In the genomic region with DNA sequence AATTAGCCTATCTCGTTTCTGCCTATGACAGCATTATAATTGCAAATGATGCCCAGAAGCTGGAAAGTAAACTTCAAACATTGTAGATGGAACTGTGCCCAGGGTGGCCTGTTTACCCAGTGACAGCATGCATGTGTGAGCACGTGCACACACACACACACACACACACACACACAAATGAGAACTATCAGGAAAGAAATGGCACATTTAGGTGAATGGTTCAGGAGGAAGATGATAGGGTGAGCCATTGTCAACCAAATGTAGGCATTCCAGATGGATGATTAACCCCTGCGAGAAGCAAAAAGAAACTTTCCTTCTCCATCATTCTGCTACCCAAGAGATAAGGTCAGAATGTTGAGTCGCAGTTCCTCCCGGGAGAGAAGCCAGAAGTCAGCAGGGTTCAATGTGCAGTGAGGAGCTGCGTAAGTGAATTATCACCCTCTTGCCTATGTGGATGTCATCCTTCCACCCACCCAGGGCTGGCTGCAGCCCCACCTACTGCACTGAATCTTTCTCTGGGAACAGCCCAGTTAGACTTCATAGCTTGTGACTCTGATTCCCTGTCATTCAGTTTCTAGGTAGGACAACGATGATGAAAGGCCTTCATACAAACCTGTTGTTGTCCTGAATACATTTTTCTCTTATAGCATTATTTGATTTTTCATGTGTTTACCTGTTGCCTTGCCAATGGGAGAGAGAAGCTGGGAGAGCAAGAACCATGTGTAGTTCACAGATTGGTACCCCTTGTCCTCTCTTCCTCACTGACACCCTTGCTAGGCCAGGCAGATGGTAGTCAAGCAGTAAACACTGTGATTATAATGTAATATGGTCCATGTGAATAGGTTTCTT, we compare ENCODE assay signal across 1 cellular context.
TF ChIP-seq lines count a peak whose summit lies in the region.

No MANE protein-coding gene starts in this region.

TF ChIP-seq in HepG2, 621 proteins besides CTCF, POLR2A, EP300 and RAD21 (continued from another document and continues in another):
- TF ChIP-seq SRF (IDR thresholded peaks at IDR 0.05; ENCODE audit: low read depth, low read length) (no peak), ATRX (CRISPR knock-in tag; IDR thresholded peaks at IDR 0.05; ENCODE audit: borderline replicate concordance) (no peak), SNAI1 (CRISPR knock-in tag; IDR thresholded peaks at IDR 0.05; ENCODE audit: borderline replicate concordance) (no peak), TCF12 (IDR thresholded peaks at IDR 0.05) (no peak), TCF12 (CRISPR knock-in tag; IDR thresholded peaks at IDR 0.05) (0 out of 2 replicates have a peak, but pooled peaks have one; percentile 31), CHCHD3 (CRISPR knock-in tag; IDR thresholded peaks at IDR 0.05) (no peak), NCOR1 (IDR thresholded peaks at IDR 0.05; ENCODE audit: borderline replicate concordance, low read length) (peak; percentile 66; the same call in 1 of the 2 replicates), HIC2 (CRISPR knock-in tag; IDR thresholded peaks at IDR 0.05; ENCODE audit: low read depth) (peak; percentile 83), ZNF3 (CRISPR knock-in tag; IDR thresholded peaks at IDR 0.05) (no peak), ZNF777 (CRISPR knock-in tag; IDR thresholded peaks at IDR 0.05) (no peak), SP5 (CRISPR knock-in tag; IDR thresholded peaks at IDR 0.05; ENCODE audit: borderline replicate concordance, low read depth) (no peak; the same call in 1 of the 2 replicates), ZBTB7B (CRISPR knock-in tag; IDR thresholded peaks at IDR 0.05) (peak; percentile 44; the same call in 1 of the 2 replicates), ZNF30 (CRISPR knock-in tag; IDR thresholded peaks at IDR 0.05) (no peak), ZFX (CRISPR knock-in tag; IDR thresholded peaks at IDR 0.05; ENCODE audit: low read depth) (0 out of 2 replicates have a peak, but pooled peaks have one; percentile 34), YY1 (IDR thresholded peaks at IDR 0.05; ENCODE audit: insufficient read depth, insufficient replicate concordance, low read depth, low read length) (no peak), E2F5 (CRISPR knock-in tag; conservative IDR thresholded peaks at IDR 0.05) (no peak), HNF4G (IDR thresholded peaks at IDR 0.05; ENCODE audit: borderline replicate concordance, low read depth, low read length) (0 out of 2 replicates have a peak, but pooled peaks have one; percentile 23), HNF4G (CRISPR knock-in tag; IDR thresholded peaks at IDR 0.05; ENCODE audit: borderline replicate concordance, low read depth) (no peak), TOE1 (CRISPR knock-in tag; IDR thresholded peaks at IDR 0.05) (no peak), NR2C2 (CRISPR knock-in tag; IDR thresholded peaks at IDR 0.05; ENCODE audit: borderline replicate concordance) (no peak; the same call in 1 of the 2 replicates), MZF1 (CRISPR knock-in tag; IDR thresholded peaks at IDR 0.05; ENCODE audit: borderline replicate concordance) (no peak), ZSCAN31 (CRISPR knock-in tag; IDR thresholded peaks at IDR 0.05; ENCODE audit: low read depth) (peak; percentile 42; the same call in 1 of the 2 replicates), ZNF205 (CRISPR knock-in tag; IDR thresholded peaks at IDR 0.05) (0 out of 2 replicates have a peak, but pooled peaks have one; percentile 16), TRIM22 (IDR thresholded peaks at IDR 0.05) (no peak), TGIF2 (CRISPR knock-in tag; IDR thresholded peaks at IDR 0.05) (no peak), U2AF1 (optimal IDR thresholded peaks at IDR 0.05; ENCODE audit: low read depth, low read length) (no peak), ZNF784 (CRISPR knock-in tag; IDR thresholded peaks at IDR 0.05; ENCODE audit: borderline replicate concordance) (no peak), SRSF9 (IDR thresholded peaks at IDR 0.05; ENCODE audit: borderline replicate concordance, insufficient read depth, low read depth, low read length, poor library complexity, severe bottlenecking) (no peak), JUN (CRISPR knock-in tag; IDR thresholded peaks at IDR 0.05) (0 out of 2 replicates have a peak, but pooled peaks have one; percentile 44), ZSCAN30 (CRISPR knock-in tag; IDR thresholded peaks at IDR 0.05) (no peak), ZNF33B (CRISPR knock-in tag; IDR thresholded peaks at IDR 0.05) (no peak), GMEB2 (CRISPR knock-in tag; IDR thresholded peaks at IDR 0.05; ENCODE audit: low read depth) (no peak), ZFAT (CRISPR knock-in tag; conservative IDR thresholded peaks at IDR 0.05) (no peak), PRPF4 (IDR thresholded peaks at IDR 0.05; ENCODE audit: low read depth, low read length, poor library complexity, severe bottlenecking) (no peak), NFYB (CRISPR knock-in tag; IDR thresholded peaks at IDR 0.05) (0 out of 2 replicates have a peak, but pooled peaks have one; percentile 21), DRAP1 (CRISPR knock-in tag; IDR thresholded peaks at IDR 0.05) (peak; percentile 17; the same call in 1 of the 2 replicates), FOXK2 (IDR thresholded peaks at IDR 0.05) (0 out of 2 replicates have a peak, but pooled peaks have one; percentile 22), ZFYVE20 (CRISPR knock-in tag; IDR thresholded peaks at IDR 0.05; ENCODE audit: borderline replicate concordance, low read depth) (no peak), ZNF333 (CRISPR knock-in tag; IDR thresholded peaks at IDR 0.05; ENCODE audit: borderline replicate concordance) (no peak), ZNF83 (CRISPR knock-in tag; IDR thresholded peaks at IDR 0.05; ENCODE audit: borderline replicate concordance) (no peak), BCL6 (CRISPR knock-in tag; IDR thresholded peaks at IDR 0.05) (peak; percentile 55; the same call in 1 of the 2 replicates), ZSCAN25 (CRISPR knock-in tag; IDR thresholded peaks at IDR 0.05) (no peak)
- TF ChIP-seq, protein P1, sequence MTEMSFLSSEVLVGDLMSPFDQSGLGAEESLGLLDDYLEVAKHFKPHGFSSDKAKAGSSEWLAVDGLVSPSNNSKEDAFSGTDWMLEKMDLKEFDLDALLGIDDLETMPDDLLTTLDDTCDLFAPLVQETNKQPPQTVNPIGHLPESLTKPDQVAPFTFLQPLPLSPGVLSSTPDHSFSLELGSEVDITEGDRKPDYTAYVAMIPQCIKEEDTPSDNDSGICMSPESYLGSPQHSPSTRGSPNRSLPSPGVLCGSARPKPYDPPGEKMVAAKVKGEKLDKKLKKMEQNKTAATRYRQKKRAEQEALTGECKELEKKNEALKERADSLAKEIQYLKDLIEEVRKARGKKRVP (CRISPR knock-in tag; IDR thresholded peaks at IDR 0.05): peak in 1 of 2 experiments; percentile 63; a peak in 1 of 4 replicates
- TF ChIP-seq, protein P2, sequence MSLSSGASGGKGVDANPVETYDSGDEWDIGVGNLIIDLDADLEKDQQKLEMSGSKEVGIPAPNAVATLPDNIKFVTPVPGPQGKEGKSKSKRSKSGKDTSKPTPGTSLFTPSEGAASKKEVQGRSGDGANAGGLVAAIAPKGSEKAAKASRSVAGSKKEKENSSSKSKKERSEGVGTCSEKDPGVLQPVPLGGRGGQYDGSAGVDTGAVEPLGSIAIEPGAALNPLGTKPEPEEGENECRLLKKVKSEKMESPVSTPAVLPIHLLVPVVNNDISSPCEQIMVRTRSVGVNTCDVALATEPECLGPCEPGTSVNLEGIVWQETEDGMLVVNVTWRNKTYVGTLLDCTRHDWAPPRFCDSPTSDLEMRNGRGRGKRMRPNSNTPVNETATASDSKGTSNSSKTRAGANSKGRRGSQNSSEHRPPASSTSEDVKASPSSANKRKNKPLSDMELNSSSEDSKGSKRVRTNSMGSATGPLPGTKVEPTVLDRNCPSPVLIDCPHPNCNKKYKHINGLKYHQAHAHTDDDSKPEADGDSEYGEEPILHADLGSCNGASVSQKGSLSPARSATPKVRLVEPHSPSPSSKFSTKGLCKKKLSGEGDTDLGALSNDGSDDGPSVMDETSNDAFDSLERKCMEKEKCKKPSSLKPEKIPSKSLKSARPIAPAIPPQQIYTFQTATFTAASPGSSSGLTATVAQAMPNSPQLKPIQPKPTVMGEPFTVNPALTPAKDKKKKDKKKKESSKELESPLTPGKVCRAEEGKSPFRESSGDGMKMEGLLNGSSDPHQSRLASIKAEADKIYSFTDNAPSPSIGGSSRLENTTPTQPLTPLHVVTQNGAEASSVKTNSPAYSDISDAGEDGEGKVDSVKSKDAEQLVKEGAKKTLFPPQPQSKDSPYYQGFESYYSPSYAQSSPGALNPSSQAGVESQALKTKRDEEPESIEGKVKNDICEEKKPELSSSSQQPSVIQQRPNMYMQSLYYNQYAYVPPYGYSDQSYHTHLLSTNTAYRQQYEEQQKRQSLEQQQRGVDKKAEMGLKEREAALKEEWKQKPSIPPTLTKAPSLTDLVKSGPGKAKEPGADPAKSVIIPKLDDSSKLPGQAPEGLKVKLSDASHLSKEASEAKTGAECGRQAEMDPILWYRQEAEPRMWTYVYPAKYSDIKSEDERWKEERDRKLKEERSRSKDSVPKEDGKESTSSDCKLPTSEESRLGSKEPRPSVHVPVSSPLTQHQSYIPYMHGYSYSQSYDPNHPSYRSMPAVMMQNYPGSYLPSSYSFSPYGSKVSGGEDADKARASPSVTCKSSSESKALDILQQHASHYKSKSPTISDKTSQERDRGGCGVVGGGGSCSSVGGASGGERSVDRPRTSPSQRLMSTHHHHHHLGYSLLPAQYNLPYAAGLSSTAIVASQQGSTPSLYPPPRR (CRISPR knock-in tag; IDR thresholded peaks at IDR 0.05; ENCODE audit: borderline replicate concordance): peak; percentile 65; the same call in 1 of the 2 replicates
- TF ChIP-seq, protein P3, sequence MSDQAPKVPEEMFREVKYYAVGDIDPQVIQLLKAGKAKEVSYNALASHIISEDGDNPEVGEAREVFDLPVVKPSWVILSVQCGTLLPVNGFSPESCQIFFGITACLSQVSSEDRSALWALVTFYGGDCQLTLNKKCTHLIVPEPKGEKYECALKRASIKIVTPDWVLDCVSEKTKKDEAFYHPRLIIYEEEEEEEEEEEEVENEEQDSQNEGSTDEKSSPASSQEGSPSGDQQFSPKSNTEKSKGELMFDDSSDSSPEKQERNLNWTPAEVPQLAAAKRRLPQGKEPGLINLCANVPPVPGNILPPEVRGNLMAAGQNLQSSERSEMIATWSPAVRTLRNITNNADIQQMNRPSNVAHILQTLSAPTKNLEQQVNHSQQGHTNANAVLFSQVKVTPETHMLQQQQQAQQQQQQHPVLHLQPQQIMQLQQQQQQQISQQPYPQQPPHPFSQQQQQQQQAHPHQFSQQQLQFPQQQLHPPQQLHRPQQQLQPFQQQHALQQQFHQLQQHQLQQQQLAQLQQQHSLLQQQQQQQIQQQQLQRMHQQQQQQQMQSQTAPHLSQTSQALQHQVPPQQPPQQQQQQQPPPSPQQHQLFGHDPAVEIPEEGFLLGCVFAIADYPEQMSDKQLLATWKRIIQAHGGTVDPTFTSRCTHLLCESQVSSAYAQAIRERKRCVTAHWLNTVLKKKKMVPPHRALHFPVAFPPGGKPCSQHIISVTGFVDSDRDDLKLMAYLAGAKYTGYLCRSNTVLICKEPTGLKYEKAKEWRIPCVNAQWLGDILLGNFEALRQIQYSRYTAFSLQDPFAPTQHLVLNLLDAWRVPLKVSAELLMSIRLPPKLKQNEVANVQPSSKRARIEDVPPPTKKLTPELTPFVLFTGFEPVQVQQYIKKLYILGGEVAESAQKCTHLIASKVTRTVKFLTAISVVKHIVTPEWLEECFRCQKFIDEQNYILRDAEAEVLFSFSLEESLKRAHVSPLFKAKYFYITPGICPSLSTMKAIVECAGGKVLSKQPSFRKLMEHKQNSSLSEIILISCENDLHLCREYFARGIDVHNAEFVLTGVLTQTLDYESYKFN (CRISPR knock-in tag; conservative IDR thresholded peaks at IDR 0.05): peak; percentile 52; the same call in 1 of the 2 replicates
